In genomic region chr2:234983011-234983726, GRCh38 we compare ENCODE assay signal across 12 cellular contexts. TPM values are rescaled to one million over a fixed set of nuclear protein-coding genes. Genes with fewer than 3 reads are reported as not detected.
A peak's percentile ranks its signal among the peaks of the same experiment; 100 is the strongest.
DNase-seq lines count a peak whose midpoint lies in the region; ATAC-seq and TF ChIP-seq lines count a peak whose summit lies in the region.
"Had no signal": no experiment of that assay in that cellular context is flagged by ENCODE, and none has a peak within 500 bp of the region (broad histone marks: within the 10 kb centered on the region; RNA-seq: fewer than 3 reads in every experiment).

No MANE protein-coding gene starts in this region.

- intact Hi-C loops in mucosa of descending colon (cut with DNase I, micrococcal nuclease) = no loop called here

- DNase-seq in COR-L47 (lab: John Stamatoyannopoulos, UW) (peak; percentile 70), NCI-H146 (lab: John Stamatoyannopoulos, UW) (peak; percentile 93), SHP77 treated with DMSO at 0.1 percent for 48 hours (lab: John Stamatoyannopoulos, UW) (peak; percentile 69), mucosa of descending colon (peak in 2 of 3 donors; percentile 55 to 58), superior temporal gyrus (ENCODE audit: extremely low spot score) (no peak)
- DNase-seq: activated naive CD8-positive, alpha-beta T cell treated with anti-CD3 and anti-CD28 coated beads, Interleukin-2, amount 10 ng/mL, durations not matched to agents 7 days and 5 days; C1 segment of cervical spinal cord; stimulated activated CD4-positive, alpha-beta T cell treated with anti-CD3 and anti-CD28 coated beads, Interleukin-15, amount 100 ng/mL, for 24 hours had no signal

- H3K36me3 ChIP-seq in mucosa of descending colon (ENCODE audit: low read depth) = no peaks in the 10 kb centered on the region

- TF ChIP-seq CTCF in mucosa of descending colon (IDR thresholded peaks at IDR 0.05) = no peak

- peak; percentile 79 for ATAC-seq in mucosa of descending colon
- ATAC-seq in GM19023 (IDR thresholded peaks at IDR 0.05; ENCODE audit: unreplicated experiment) = no peak
- no peak for ATAC-seq in HG02840 (IDR thresholded peaks at IDR 0.05; ENCODE audit: low FRiP score, unreplicated experiment)
- ATAC-seq in HG03469 (IDR thresholded peaks at IDR 0.05; ENCODE audit: unreplicated experiment) = no peak
- ATAC-seq: activated CD4-positive, CD25-positive, alpha-beta regulatory T cell treated with anti-CD3 and anti-CD28 coated beads, Interleukin-2, amount 50 U/mL, for 24 hours had no signal

- H3K4me1 ChIP-seq in mucosa of descending colon (ENCODE audit: low read depth) = peaks cover 53% of the 10 kb centered on the region

- H3K4me3 ChIP-seq in mucosa of descending colon = no peak overlapping the region

- H3K9me3 ChIP-seq in mucosa of descending colon = no peaks in the 10 kb centered on the region

RNA-seq across cellular contexts. Expression of gene SH3BP4, which starts 31.4 kb away (rescaled TPM):
- 10 to 100 TPM; 18.0 to 30.4 (median 29.6) TPM for total RNA-seq in mucosa of descending colon
